11 cellular contexts compared by ENCODE assay signal in the genomic region with DNA sequence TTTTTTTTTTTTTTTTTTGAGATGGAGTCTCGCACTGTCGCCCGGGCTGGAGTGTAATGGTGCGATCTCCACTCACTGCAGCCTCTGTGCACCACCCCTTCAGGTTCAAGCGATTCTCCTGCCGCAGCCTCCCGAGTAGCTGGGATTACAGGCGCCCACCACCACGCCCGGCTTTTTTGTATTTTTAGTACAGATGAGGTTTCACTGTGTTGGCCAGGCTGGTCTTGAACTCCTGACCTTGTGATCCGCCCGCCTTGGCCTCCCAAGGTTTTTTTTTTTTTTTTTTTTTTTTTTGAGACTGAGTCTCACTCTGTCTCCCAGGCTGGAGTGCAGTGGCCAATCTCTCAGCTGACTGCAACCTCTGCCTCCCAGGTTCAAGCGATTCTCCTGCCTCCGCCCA. TPM values are rescaled to one million over a fixed set of nuclear protein-coding genes. Genes with fewer than 3 reads are reported as not detected.
DNase-seq lines count a peak whose midpoint lies in the region; ATAC-seq, FAIRE-seq and TF ChIP-seq lines count a peak whose summit lies in the region.
"Not testable (repeated sequence)": the region's sequence is repeated elsewhere in the genome, so short reads cannot be mapped to it uniquely, and the experiment has no call there.
"Had no signal": no experiment of that assay in that cellular context is flagged by ENCODE, and none has a peak within 500 bp of the region (broad histone marks: within the 10 kb centered on the region; RNA-seq: fewer than 3 reads in every experiment).

No MANE protein-coding gene starts in this region.

- H3K4me3 ChIP-seq in KMS-11 (IDR thresholded peaks at IDR 0.05; ENCODE audit: insufficient read depth, low read depth, low read length); neural progenitor cell: not testable (repeated sequence)
- H3K4me3 ChIP-seq in keratinocyte (ENCODE audit: control insufficient read depth in 2 of 3, extremely low read depth in 1 of 3, insufficient read depth in 2 of 3, low read depth in 1 of 3, low read length in 3 of 3) = peak overlapping the region in 2 of 3 experiments; percentile 78 to 79

- CTCF ChIA-PET in CD4-positive, alpha-beta T cell (lab: Charles Lee) = interaction anchor here (0.7 to 1.6 kb wide), 2 partner anchors 11 to 15 kb away, joined by 3 to 6 read pairs; no protein-coding TSS in a partner anchor
- CTCF ChIA-PET in T-cell (lab: Charles Lee) = interaction anchor here (0.6 to 1.4 kb wide), 2 partner anchors 11 to 141 kb away, joined by 4 to 5 read pairs; no protein-coding TSS in a partner anchor

- H3F3A ChIP-seq in neural progenitor cell (ENCODE audit: low read depth) = not testable (repeated sequence)

- H3K9me3 Mint-ChIP-seq in CD4-positive, alpha-beta T cell; T-cell; activated naive CD4-positive, alpha-beta T cell treated with anti-CD3 and anti-CD28 coated beads, Interleukin-2, amount 50 U/mL, for 24 hours; effector memory CD8-positive, alpha-beta T cell; neural progenitor cell; type B pancreatic cell: not testable (repeated sequence)

- H3K27ac ChIP-seq in CD4-positive, alpha-beta T cell (ENCODE audit: low read depth, low read length); KMS-11; keratinocyte (ENCODE audit: control insufficient read depth, insufficient read depth, low read length); neural progenitor cell: not testable (repeated sequence)

- intact Hi-C loops in CD4-positive, alpha-beta T cell (cut with DNase I, micrococcal nuclease) = not testable (repeated sequence)

- POLR2A ChIA-PET in CD4-positive, alpha-beta T cell (lab: Charles Lee) = interaction anchor here (0.6 to 1.4 kb wide), 2 partner anchors 33 to 49 kb away, joined by 3 to 5 read pairs; no protein-coding TSS in a partner anchor
- POLR2A ChIA-PET in T-cell (lab: Charles Lee) = not testable (repeated sequence)

- H3K27me3 Mint-ChIP-seq in CD4-positive, alpha-beta T cell; T-cell; activated naive CD4-positive, alpha-beta T cell treated with anti-CD3 and anti-CD28 coated beads, Interleukin-2, amount 50 U/mL, for 24 hours; effector memory CD8-positive, alpha-beta T cell; neural progenitor cell (ENCODE audit: insufficient read depth, low read depth); type B pancreatic cell: not testable (repeated sequence)

- H3K9me1 ChIP-seq in keratinocyte (ENCODE audit: control insufficient read depth, extremely low read depth, insufficient read depth, low read length) = not testable (repeated sequence)

- H3K4me1 Mint-ChIP-seq in CD4-positive, alpha-beta T cell (ENCODE audit: low read depth) = peaks cover 66% of the 10 kb centered on the region
- H3K4me1 Mint-ChIP-seq in T-cell (peaks cover 60 to 61% (median 61%) of the 10 kb centered on the region in 3 donors), neural progenitor cell (peaks cover 22% of the 10 kb centered on the region), type B pancreatic cell (ENCODE audit: unreplicated experiment) (peaks cover 42% of the 10 kb centered on the region)
- H3K4me1 Mint-ChIP-seq in activated naive CD4-positive, alpha-beta T cell treated with anti-CD3 and anti-CD28 coated beads, Interleukin-2, amount 50 U/mL, for 24 hours = peaks cover 63% of the 10 kb centered on the region
- H3K4me1 Mint-ChIP-seq in effector memory CD8-positive, alpha-beta T cell (ENCODE audit: low read depth in 2 of 2) = peaks cover 42 to 53% of the 10 kb centered on the region in 2 donors

- H3K27ac Mint-ChIP-seq in CD4-positive, alpha-beta T cell; T-cell; activated naive CD4-positive, alpha-beta T cell treated with anti-CD3 and anti-CD28 coated beads, Interleukin-2, amount 50 U/mL, for 24 hours; neural progenitor cell; type B pancreatic cell: not testable (repeated sequence)
- peak overlapping the region in 1 of 2 donors; percentile 80 for H3K27ac Mint-ChIP-seq in effector memory CD8-positive, alpha-beta T cell

- dilution Hi-C loops in keratinocyte (cut with MboI; ENCODE audit: extremely low pct_ligation_motif_present, low sequenced_read_pairs) = not testable (repeated sequence)

- H3K4me1 ChIP-seq in KMS-11 (ENCODE audit: low read depth, poor library complexity, severe bottlenecking) = peaks cover 30% of the 10 kb centered on the region
- H3K4me1 ChIP-seq in keratinocyte (ENCODE audit: control insufficient read depth, extremely low read depth, insufficient read depth, low read length) = peaks cover 37% of the 10 kb centered on the region
- H3K4me1 ChIP-seq in neural progenitor cell = peaks cover 11% of the 10 kb centered on the region

- not testable (repeated sequence) for TF ChIP-seq CTCF in CD4-positive, alpha-beta T cell (IDR thresholded peaks at IDR 0.05); KMS-11 (conservative IDR thresholded peaks at IDR 0.05; ENCODE audit: low read depth, low read length); keratinocyte (optimal IDR thresholded peaks at IDR 0.05 in 1 of 3, IDR thresholded peaks at IDR 0.05 in 1 of 3, conservative IDR thresholded peaks at IDR 0.05 in 1 of 3; ENCODE audit: extremely low read depth in 1 of 3, insufficient read depth in 2 of 3, low read length in 3 of 3); neural progenitor cell (IDR thresholded peaks at IDR 0.05); type B pancreatic cell (conservative IDR thresholded peaks at IDR 0.05)

- peak overlapping the region; percentile 49 for H3K4me3 Mint-ChIP-seq in CD4-positive, alpha-beta T cell
- peak overlapping the region; percentile 37 to 89 (median 87) for H3K4me3 Mint-ChIP-seq in T-cell
- H3K4me3 Mint-ChIP-seq in activated naive CD4-positive, alpha-beta T cell treated with anti-CD3 and anti-CD28 coated beads, Interleukin-2, amount 50 U/mL, for 24 hours = peak overlapping the region; percentile 93
- H3K4me3 Mint-ChIP-seq in effector memory CD8-positive, alpha-beta T cell = peak overlapping the region; percentile 83 to 91
- H3K4me3 Mint-ChIP-seq in neural progenitor cell = peak overlapping the region; percentile 73
- H3K4me3 Mint-ChIP-seq in type B pancreatic cell = peak overlapping the region; percentile 96

- H3K27me3 ChIP-seq in CD4-positive, alpha-beta T cell (ENCODE audit: control insufficient read depth, insufficient read depth, low read length); KMS-11 (ENCODE audit: insufficient read depth, low read depth); keratinocyte (ENCODE audit: control insufficient read depth, extremely low read depth, insufficient read depth, low read length); neural progenitor cell: not testable (repeated sequence)

- peaks cover 12% of the 10 kb centered on the region for H3K36me3 Mint-ChIP-seq in CD4-positive, alpha-beta T cell (ENCODE audit: low read depth)
- H3K36me3 Mint-ChIP-seq in T-cell; activated naive CD4-positive, alpha-beta T cell treated with anti-CD3 and anti-CD28 coated beads, Interleukin-2, amount 50 U/mL, for 24 hours: not testable (repeated sequence)
- peaks cover 12% of the 10 kb centered on the region for H3K36me3 Mint-ChIP-seq in effector memory CD8-positive, alpha-beta T cell (ENCODE audit: insufficient read depth)
- peaks cover 20% of the 10 kb centered on the region for H3K36me3 Mint-ChIP-seq in neural progenitor cell
- peaks cover 16% of the 10 kb centered on the region for H3K36me3 Mint-ChIP-seq in type B pancreatic cell

- not testable (repeated sequence) for H3K9me3 ChIP-seq in CD4-positive, alpha-beta T cell (ENCODE audit: control insufficient read depth, low read length); keratinocyte (ENCODE audit: control insufficient read depth, low read depth, low read length); neural progenitor cell (ENCODE audit: low read depth)

- not testable (repeated sequence) for H4K20me1 ChIP-seq in KMS-11 (ENCODE audit: insufficient read depth); keratinocyte (ENCODE audit: control insufficient read depth, extremely low read depth, insufficient read depth, low read length)
- peaks cover 19% of the 10 kb centered on the region for H4K20me1 ChIP-seq in neural progenitor cell (ENCODE audit: low read depth)

- not testable (repeated sequence) for ATAC-seq in CD4-positive, alpha-beta T cell (ENCODE audit: poor library complexity); T-cell (replicated peaks in 1 of 4); effector memory CD8-positive, alpha-beta T cell (replicated peaks)

- H3K4me2 ChIP-seq in KMS-11 (peak overlapping the region; percentile 72; the same call in 1 of the 2 replicates), keratinocyte (ENCODE audit: control insufficient read depth, extremely low read depth, insufficient read depth, low read depth, low read length) (peak overlapping the region; percentile 95)
- not testable (repeated sequence) for H3K4me2 ChIP-seq in neural progenitor cell

- not testable (repeated sequence) for FAIRE-seq in keratinocyte (lab: Jason Lieb, UNC)

- H3K9ac ChIP-seq in KMS-11; keratinocyte (ENCODE audit: control insufficient read depth, extremely low read depth, insufficient read depth, low read length); neural progenitor cell: not testable (repeated sequence)

- H3K79me2 ChIP-seq in KMS-11 (ENCODE audit: insufficient read depth, low read depth) (peaks cover 62% of the 10 kb centered on the region), keratinocyte (ENCODE audit: control insufficient read depth, insufficient read depth, low read length) (peaks cover 58% of the 10 kb centered on the region), neural progenitor cell (ENCODE audit: low read depth) (peaks cover 63% of the 10 kb centered on the region)

- H2AFZ ChIP-seq in KMS-11 (ENCODE audit: low read depth); keratinocyte (ENCODE audit: control insufficient read depth, low read length); neural progenitor cell (replicated peaks): not testable (repeated sequence)

- not testable (repeated sequence) for H3K36me3 ChIP-seq in KMS-11 (ENCODE audit: insufficient read depth); keratinocyte (ENCODE audit: control insufficient read depth in 2 of 2, extremely low read depth in 1 of 2, insufficient read depth in 2 of 2, low read length in 2 of 2); neural progenitor cell

- DNase-seq in CD4-positive, alpha-beta T cell; T-cell; effector memory CD8-positive, alpha-beta T cell; keratinocyte (ENCODE audit: low read depth, low spot score); neural progenitor cell (ENCODE audit: low spot score); type B pancreatic cell (ENCODE audit: extremely low spot score, unreplicated experiment): not testable (repeated sequence)

RNA-seq across cellular contexts. Expression of gene RNF169, which starts 1.9 kb away (rescaled TPM):
- 10 to 100 TPM; 15.2 to 15.5 TPM for total RNA-seq in CD4-positive, alpha-beta T cell
- total RNA-seq in T-cell (10 to 100 TPM; 20.3 to 24.9 (median 21.7) TPM), neural progenitor cell (ENCODE audit: low replicate concordance) (22.3 and 30.2 TPM in 2 replicates), type B pancreatic cell (ENCODE audit: low replicate concordance) (16.8 and 18.8 TPM in 2 replicates)
- 6.2 to 9.2 TPM (median 8.9 TPM) in 3 replicates for polyA plus RNA-seq in keratinocyte
- polyA plus RNA-seq in keratinocyte (2011; ENCODE audit: low read depth) = 2.3 TPM
- 3.3 and 5.4 TPM in 2 replicates for polyA plus RNA-seq in keratinocyte (2011; cell fraction: cytosol; rRNA removed)
- polyA plus RNA-seq in keratinocyte (2011; cell fraction: nucleus; rRNA removed) = 9.4 and 10.9 TPM in 2 replicates
- 3.5 and 6.3 TPM in 2 replicates for polyA plus RNA-seq in keratinocyte (2012; ENCODE audit: low replicate concordance)
- polyA minus RNA-seq in keratinocyte = 7.4 to 29.1 TPM (median 21.0 TPM) in 3 replicates
- 10.0 TPM for polyA minus RNA-seq in keratinocyte (2011; cell fraction: cytosol; rRNA and poly(A)+ RNA removed)
- 19.2 and 36.7 TPM in 2 replicates for polyA minus RNA-seq in keratinocyte (2011; cell fraction: nucleus; rRNA and poly(A)+ RNA removed)

RNA-seq across cellular contexts. Expression of gene CHRDL2, which starts 19.4 kb away (rescaled TPM):
- not detected for total RNA-seq in CD4-positive, alpha-beta T cell
- total RNA-seq in T-cell = under 1 TPM in 1 of 5 donors, not detected in 4; 0.55 TPM
- not detected in 3 replicates for polyA plus RNA-seq in keratinocyte
- not detected for polyA plus RNA-seq in keratinocyte (2011; ENCODE audit: low read depth)
- not detected in 2 replicates for polyA plus RNA-seq in keratinocyte (2011; cell fraction: cytosol; rRNA removed)
- not detected in 2 replicates for polyA plus RNA-seq in keratinocyte (2011; cell fraction: nucleus; rRNA removed)
- polyA plus RNA-seq in keratinocyte (2012; ENCODE audit: low replicate concordance) = not detected in 2 replicates
- polyA minus RNA-seq in keratinocyte = not detected in 3 replicates
- polyA minus RNA-seq in keratinocyte (2011; cell fraction: cytosol; rRNA and poly(A)+ RNA removed) = not detected
- not detected in 2 replicates for polyA minus RNA-seq in keratinocyte (2011; cell fraction: nucleus; rRNA and poly(A)+ RNA removed)
- 0.06 TPM in 1 of 2 replicates, not detected in the other for total RNA-seq in neural progenitor cell (ENCODE audit: low replicate concordance)
- total RNA-seq in type B pancreatic cell (ENCODE audit: low replicate concordance) = 1.4 TPM in 1 of 2 replicates, not detected in the other
- total RNA-seq: activated CD4-positive, alpha-beta memory T cell treated with anti-CD3 and anti-CD28 coated beads, Interleukin-2, amount 10 ng/mL, durations not matched to agents 7 days and 5 days; Daoy; fibroblast of villous mesenchyme had no signal
